In the genomic region with DNA sequence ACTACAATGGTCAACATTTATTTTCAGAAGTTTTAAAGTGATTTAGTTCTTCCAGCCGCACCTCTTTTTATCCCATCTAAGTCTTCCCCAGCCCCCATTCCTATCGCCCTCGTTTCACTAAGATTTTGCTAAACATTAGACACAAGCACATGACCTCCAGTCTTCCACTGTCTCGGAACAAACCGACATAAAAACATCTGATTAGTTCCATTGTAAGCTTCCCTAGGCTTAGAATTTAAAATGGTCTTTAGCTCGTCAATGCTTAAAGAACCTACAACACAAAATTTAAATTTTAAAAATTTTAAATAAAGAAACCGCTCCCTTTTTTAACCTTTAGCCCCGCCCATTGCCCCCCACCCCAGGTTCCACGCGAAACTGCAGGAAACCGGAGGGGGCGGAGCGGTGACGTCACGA, we compare ENCODE assay signal across 1 cellular context.
TF ChIP-seq lines count a peak whose summit lies in the region.

No MANE protein-coding gene starts in this region.

TF ChIP-seq in K562, 482 proteins besides CTCF, POLR2A, EP300 and RAD21 (continued from another document):
- TF ChIP-seq NKRF (IDR thresholded peaks at IDR 0.05; ENCODE audit: borderline replicate concordance) = peak; percentile 60; the same call in 1 of the 2 replicates
- TF ChIP-seq RFX5 (IDR thresholded peaks at IDR 0.05; ENCODE audit: low read depth, low read length) = 0 out of 2 replicates have a peak, but pooled peaks have one; percentile 54
- 0 out of 2 replicates have a peak, but pooled peaks have one; percentile 40 for TF ChIP-seq TAF7 (tag; IDR thresholded peaks at IDR 0.05)
- peak; percentile 72 for TF ChIP-seq MYC (IDR thresholded peaks at IDR 0.05; ENCODE audit: low read depth, low read length)
- TF ChIP-seq MYC (CRISPR knock-in tag; IDR thresholded peaks at IDR 0.05; ENCODE audit: borderline replicate concordance, low read depth) = no peak
- TF ChIP-seq EP400 (IDR thresholded peaks at IDR 0.05) = peak; percentile 81
- TF ChIP-seq ZNF316 (IDR thresholded peaks at IDR 0.05) = no peak
- 0 out of 2 replicates have a peak, but pooled peaks have one; percentile 38 for TF ChIP-seq FOXJ2 (tag; IDR thresholded peaks at IDR 0.05)
- TF ChIP-seq, protein P1, sequence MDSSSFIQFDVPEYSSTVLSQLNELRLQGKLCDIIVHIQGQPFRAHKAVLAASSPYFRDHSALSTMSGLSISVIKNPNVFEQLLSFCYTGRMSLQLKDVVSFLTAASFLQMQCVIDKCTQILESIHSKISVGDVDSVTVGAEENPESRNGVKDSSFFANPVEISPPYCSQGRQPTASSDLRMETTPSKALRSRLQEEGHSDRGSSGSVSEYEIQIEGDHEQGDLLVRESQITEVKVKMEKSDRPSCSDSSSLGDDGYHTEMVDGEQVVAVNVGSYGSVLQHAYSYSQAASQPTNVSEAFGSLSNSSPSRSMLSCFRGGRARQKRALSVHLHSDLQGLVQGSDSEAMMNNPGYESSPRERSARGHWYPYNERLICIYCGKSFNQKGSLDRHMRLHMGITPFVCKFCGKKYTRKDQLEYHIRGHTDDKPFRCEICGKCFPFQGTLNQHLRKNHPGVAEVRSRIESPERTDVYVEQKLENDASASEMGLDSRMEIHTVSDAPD (CRISPR knock-in tag; IDR thresholded peaks at IDR 0.05) = no peak
- no peak for TF ChIP-seq STAG1 (CRISPR knock-in tag; IDR thresholded peaks at IDR 0.05; ENCODE audit: borderline replicate concordance)
- peak; percentile 29; the same call in 1 of the 2 replicates for TF ChIP-seq ZNF584 (CRISPR knock-in tag; IDR thresholded peaks at IDR 0.05; ENCODE audit: low read depth)
- TF ChIP-seq, protein P2, sequence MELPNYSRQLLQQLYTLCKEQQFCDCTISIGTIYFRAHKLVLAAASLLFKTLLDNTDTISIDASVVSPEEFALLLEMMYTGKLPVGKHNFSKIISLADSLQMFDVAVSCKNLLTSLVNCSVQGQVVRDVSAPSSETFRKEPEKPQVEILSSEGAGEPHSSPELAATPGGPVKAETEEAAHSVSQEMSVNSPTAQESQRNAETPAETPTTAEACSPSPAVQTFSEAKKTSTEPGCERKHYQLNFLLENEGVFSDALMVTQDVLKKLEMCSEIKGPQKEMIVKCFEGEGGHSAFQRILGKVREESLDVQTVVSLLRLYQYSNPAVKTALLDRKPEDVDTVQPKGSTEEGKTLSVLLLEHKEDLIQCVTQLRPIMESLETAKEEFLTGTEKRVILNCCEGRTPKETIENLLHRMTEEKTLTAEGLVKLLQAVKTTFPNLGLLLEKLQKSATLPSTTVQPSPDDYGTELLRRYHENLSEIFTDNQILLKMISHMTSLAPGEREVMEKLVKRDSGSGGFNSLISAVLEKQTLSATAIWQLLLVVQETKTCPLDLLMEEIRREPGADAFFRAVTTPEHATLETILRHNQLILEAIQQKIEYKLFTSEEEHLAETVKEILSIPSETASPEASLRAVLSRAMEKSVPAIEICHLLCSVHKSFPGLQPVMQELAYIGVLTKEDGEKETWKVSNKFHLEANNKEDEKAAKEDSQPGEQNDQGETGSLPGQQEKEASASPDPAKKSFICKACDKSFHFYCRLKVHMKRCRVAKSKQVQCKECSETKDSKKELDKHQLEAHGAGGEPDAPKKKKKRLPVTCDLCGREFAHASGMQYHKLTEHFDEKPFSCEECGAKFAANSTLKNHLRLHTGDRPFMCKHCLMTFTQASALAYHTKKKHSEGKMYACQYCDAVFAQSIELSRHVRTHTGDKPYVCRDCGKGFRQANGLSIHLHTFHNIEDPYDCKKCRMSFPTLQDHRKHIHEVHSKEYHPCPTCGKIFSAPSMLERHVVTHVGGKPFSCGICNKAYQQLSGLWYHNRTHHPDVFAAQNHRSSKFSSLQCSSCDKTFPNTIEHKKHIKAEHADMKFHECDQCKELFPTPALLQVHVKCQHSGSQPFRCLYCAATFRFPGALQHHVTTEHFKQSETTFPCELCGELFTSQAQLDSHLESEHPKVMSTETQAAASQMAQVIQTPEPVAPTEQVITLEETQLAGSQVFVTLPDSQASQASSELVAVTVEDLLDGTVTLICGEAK (IDR thresholded peaks at IDR 0.05) = peak; percentile 3
- TF ChIP-seq, protein P2 (CRISPR knock-in tag; IDR thresholded peaks at IDR 0.05) = no peak
- TF ChIP-seq ZNF436 (CRISPR knock-in tag; IDR thresholded peaks at IDR 0.05) = no peak
- no peak; the same call in 1 of the 2 replicates for TF ChIP-seq ZNF589 (CRISPR knock-in tag; IDR thresholded peaks at IDR 0.05; ENCODE audit: low read depth)
- peak; percentile 66 for TF ChIP-seq ZNF766 (CRISPR knock-in tag; conservative IDR thresholded peaks at IDR 0.05)
- 0 out of 2 replicates have a peak, but pooled peaks have one; percentile 31 for TF ChIP-seq ZKSCAN8 (CRISPR knock-in tag; IDR thresholded peaks at IDR 0.05)
- no peak for TF ChIP-seq NR2C2 (CRISPR knock-in tag; IDR thresholded peaks at IDR 0.05)
- peak; percentile 86 for TF ChIP-seq NR2C2 (tag; IDR thresholded peaks at IDR 0.05)
- peak; percentile 47; the same call in 1 of the 2 replicates for TF ChIP-seq SMARCE1 (IDR thresholded peaks at IDR 0.05)
- TF ChIP-seq, protein P3, sequence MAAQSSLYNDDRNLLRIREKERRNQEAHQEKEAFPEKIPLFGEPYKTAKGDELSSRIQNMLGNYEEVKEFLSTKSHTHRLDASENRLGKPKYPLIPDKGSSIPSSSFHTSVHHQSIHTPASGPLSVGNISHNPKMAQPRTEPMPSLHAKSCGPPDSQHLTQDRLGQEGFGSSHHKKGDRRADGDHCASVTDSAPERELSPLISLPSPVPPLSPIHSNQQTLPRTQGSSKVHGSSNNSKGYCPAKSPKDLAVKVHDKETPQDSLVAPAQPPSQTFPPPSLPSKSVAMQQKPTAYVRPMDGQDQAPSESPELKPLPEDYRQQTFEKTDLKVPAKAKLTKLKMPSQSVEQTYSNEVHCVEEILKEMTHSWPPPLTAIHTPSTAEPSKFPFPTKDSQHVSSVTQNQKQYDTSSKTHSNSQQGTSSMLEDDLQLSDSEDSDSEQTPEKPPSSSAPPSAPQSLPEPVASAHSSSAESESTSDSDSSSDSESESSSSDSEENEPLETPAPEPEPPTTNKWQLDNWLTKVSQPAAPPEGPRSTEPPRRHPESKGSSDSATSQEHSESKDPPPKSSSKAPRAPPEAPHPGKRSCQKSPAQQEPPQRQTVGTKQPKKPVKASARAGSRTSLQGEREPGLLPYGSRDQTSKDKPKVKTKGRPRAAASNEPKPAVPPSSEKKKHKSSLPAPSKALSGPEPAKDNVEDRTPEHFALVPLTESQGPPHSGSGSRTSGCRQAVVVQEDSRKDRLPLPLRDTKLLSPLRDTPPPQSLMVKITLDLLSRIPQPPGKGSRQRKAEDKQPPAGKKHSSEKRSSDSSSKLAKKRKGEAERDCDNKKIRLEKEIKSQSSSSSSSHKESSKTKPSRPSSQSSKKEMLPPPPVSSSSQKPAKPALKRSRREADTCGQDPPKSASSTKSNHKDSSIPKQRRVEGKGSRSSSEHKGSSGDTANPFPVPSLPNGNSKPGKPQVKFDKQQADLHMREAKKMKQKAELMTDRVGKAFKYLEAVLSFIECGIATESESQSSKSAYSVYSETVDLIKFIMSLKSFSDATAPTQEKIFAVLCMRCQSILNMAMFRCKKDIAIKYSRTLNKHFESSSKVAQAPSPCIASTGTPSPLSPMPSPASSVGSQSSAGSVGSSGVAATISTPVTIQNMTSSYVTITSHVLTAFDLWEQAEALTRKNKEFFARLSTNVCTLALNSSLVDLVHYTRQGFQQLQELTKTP (IDR thresholded peaks at IDR 0.05; ENCODE audit: low read depth in 1 of 2, partially characterized antibody in 2 of 2) = peak in 1 of 2 experiments; percentile 19
- TF ChIP-seq POLR2AphosphoS2 (IDR thresholded peaks at IDR 0.05; ENCODE audit: low read length) = no peak
- peak; percentile 55; the same call in 1 of the 2 replicates for TF ChIP-seq NFRKB (IDR thresholded peaks at IDR 0.05; ENCODE audit: low read depth)
- TF ChIP-seq NR2C1 (IDR thresholded peaks at IDR 0.05) = peak; percentile 42; the same call in 1 of the 2 replicates
- TF ChIP-seq NR2C1 (tag; IDR thresholded peaks at IDR 0.05) = peak; percentile 56
- TF ChIP-seq LEF1 (IDR thresholded peaks at IDR 0.05) = peak; percentile 57
- TF ChIP-seq FOXK2 (conservative IDR thresholded peaks at IDR 0.05 in 1 of 2, IDR thresholded peaks at IDR 0.05 in 1 of 2; ENCODE audit: low read depth in 2 of 2) = peak; percentile 30 to 68; a peak in 2 of 4 replicates
- peak; percentile 58 for TF ChIP-seq DPF2 (IDR thresholded peaks at IDR 0.05)
- TF ChIP-seq BRD9 (IDR thresholded peaks at IDR 0.05; ENCODE audit: low read depth, partially characterized antibody) = peak; percentile 89
- TF ChIP-seq, protein P4, sequence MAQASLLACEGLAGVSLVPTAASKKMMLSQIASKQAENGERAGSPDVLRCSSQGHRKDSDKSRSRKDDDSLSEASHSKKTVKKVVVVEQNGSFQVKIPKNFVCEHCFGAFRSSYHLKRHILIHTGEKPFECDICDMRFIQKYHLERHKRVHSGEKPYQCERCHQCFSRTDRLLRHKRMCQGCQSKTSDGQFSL (CRISPR knock-in tag; IDR thresholded peaks at IDR 0.05) = no peak
- TF ChIP-seq, protein P4 (tag; IDR thresholded peaks at IDR 0.05) = peak in 1 of 2 experiments; percentile 69; a peak in 1 of 4 replicates
- TF ChIP-seq KDM1A (IDR thresholded peaks at IDR 0.05) = 0 out of 4 replicates have a peak, but pooled peaks of 1 of the 2 experiments have one; percentile 10
- TF ChIP-seq ARID1B (IDR thresholded peaks at IDR 0.05) = peak; percentile 44; the same call in 1 of the 2 replicates
- TF ChIP-seq ZNF586 (CRISPR knock-in tag; conservative IDR thresholded peaks at IDR 0.05) = no peak
- peak; percentile 57; the same call in 1 of the 2 replicates for TF ChIP-seq TRIM28 (IDR thresholded peaks at IDR 0.05)
- no peak for TF ChIP-seq ZNF239 (CRISPR knock-in tag; IDR thresholded peaks at IDR 0.05)
- TF ChIP-seq NFATC3 (IDR thresholded peaks at IDR 0.05) = peak; percentile 53; the same call in 1 of the 2 replicates
- TF ChIP-seq FOSL1 (tag; conservative IDR thresholded peaks at IDR 0.05) = peak; percentile 74; the same call in 1 of the 2 replicates
- TF ChIP-seq, protein P5, sequence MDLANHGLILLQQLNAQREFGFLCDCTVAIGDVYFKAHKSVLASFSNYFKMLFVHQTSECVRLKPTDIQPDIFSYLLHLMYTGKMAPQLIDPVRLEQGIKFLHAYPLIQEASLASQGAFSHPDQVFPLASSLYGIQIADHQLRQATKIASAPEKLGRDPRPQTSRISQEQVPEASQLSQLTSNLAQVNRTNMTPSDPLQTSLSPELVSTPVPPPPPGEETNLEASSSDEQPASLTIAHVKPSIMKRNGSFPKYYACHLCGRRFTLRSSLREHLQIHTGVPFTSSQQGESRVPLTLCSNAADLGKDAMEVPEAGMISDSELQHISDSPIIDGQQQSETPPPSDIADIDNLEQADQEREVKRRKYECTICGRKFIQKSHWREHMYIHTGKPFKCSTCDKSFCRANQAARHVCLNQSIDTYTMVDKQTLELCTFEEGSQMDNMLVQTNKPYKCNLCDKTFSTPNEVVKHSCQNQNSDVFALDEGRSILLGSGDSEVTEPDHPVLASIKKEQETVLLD (IDR thresholded peaks at IDR 0.05) = 0 out of 2 replicates have a peak, but pooled peaks have one; percentile 50
